8 cellular contexts compared by ENCODE assay signal in genomic region chr3:129892857-129893615, GRCh38. TPM values are rescaled to one million over a fixed set of nuclear protein-coding genes. Genes with fewer than 3 reads are reported as not detected.
DNase-seq lines count a peak whose midpoint lies in the region; ATAC-seq and TF ChIP-seq lines count a peak whose summit lies in the region.

No MANE protein-coding gene starts in this region.

- peak overlapping the region; percentile 84 for H3K27ac Mint-ChIP-seq in activated naive CD8-positive, alpha-beta T cell treated with anti-CD3 and anti-CD28 coated beads, Interleukin-2, amount 50 U/mL, for 24 hours

- in situ Hi-C loops in Caki2 (cut with HindIII; ENCODE audit: low pct_unique_long_range_greater_than_20kb, low sequenced_read_pairs), result no loop called here

- H3K9me3 ChIP-seq in SJSA1 (replicated peaks) (no peaks in the 10 kb centered on the region; the same call in 1 of the 2 replicates), right atrium auricular region (no peaks in the 10 kb centered on the region)

- peak overlapping the region; percentile 94 for H3K4me3 ChIP-seq in SJSA1
- H3K4me3 ChIP-seq in right atrium auricular region, result peak overlapping the region; percentile 72 to 87
- H3K4me3 ChIP-seq in retinal pigment epithelial cell (ENCODE audit: low read length), result peak overlapping the region; percentile 81

- ATAC-seq in GM19324 (IDR thresholded peaks at IDR 0.05; ENCODE audit: low FRiP score, unreplicated experiment) (peak; percentile 78), HG03439 (IDR thresholded peaks at IDR 0.05; ENCODE audit: unreplicated experiment) (peak; percentile 69)
- ATAC-seq in activated naive CD8-positive, alpha-beta T cell treated with anti-CD3 and anti-CD28 coated beads, Interleukin-2, amount 50 U/mL, for 24 hours, result peak; percentile 77

- TF ChIP-seq CTCF in right atrium auricular region (IDR thresholded peaks at IDR 0.05), result no peak
- TF ChIP-seq CTCF in retinal pigment epithelial cell (conservative IDR thresholded peaks at IDR 0.05; ENCODE audit: low read depth, low read length), result no peak

- H3K27me3 Mint-ChIP-seq in activated naive CD8-positive, alpha-beta T cell treated with anti-CD3 and anti-CD28 coated beads, Interleukin-2, amount 50 U/mL, for 24 hours, result no peaks in the 10 kb centered on the region

- peaks cover 3% of the 10 kb centered on the region for H3K36me3 Mint-ChIP-seq in activated naive CD8-positive, alpha-beta T cell treated with anti-CD3 and anti-CD28 coated beads, Interleukin-2, amount 50 U/mL, for 24 hours (ENCODE audit: low read depth)

- H3K36me3 ChIP-seq in SJSA1, result peaks cover 6% of the 10 kb centered on the region
- H3K36me3 ChIP-seq in right atrium auricular region, result no peaks in the 10 kb centered on the region

- H3K9me3 Mint-ChIP-seq in activated naive CD8-positive, alpha-beta T cell treated with anti-CD3 and anti-CD28 coated beads, Interleukin-2, amount 50 U/mL, for 24 hours, result no peaks in the 10 kb centered on the region

- H3K4me1 Mint-ChIP-seq in activated naive CD8-positive, alpha-beta T cell treated with anti-CD3 and anti-CD28 coated beads, Interleukin-2, amount 50 U/mL, for 24 hours, result peaks cover 48% of the 10 kb centered on the region

- DNase-seq in Caki2 (ENCODE audit: low read depth) (peak; percentile 52), SJSA1 (ENCODE audit: low read depth in 1 of 2, low spot score in 2 of 2) (peak; percentile 59 to 66), right atrium auricular region (ENCODE audit: low spot score) (peak; percentile 60), retinal pigment epithelial cell (ENCODE audit: low read depth) (no peak), LoVo (ENCODE audit: low spot score) (no peak)
- DNase-seq in activated naive CD8-positive, alpha-beta T cell treated with anti-CD3 and anti-CD28 coated beads, Interleukin-2, amount 50 U/mL, for 24 hours, result peak; percentile 71

- peaks cover 38% of the 10 kb centered on the region for H3K4me1 ChIP-seq in SJSA1 (replicated peaks)
- peaks cover 0 to 48% of the 10 kb centered on the region in 2 donors for H3K4me1 ChIP-seq in right atrium auricular region

- H3K4me3 Mint-ChIP-seq in activated naive CD8-positive, alpha-beta T cell treated with anti-CD3 and anti-CD28 coated beads, Interleukin-2, amount 50 U/mL, for 24 hours, result peak overlapping the region; percentile 87

- H3K27ac ChIP-seq in SJSA1 (peak overlapping the region; percentile 78), right atrium auricular region (peak overlapping the region; percentile 90 to 97)

- H3K27me3 ChIP-seq in SJSA1 (replicated peaks) (no peaks in the 10 kb centered on the region), right atrium auricular region (no peaks in the 10 kb centered on the region)

RNA-seq across cellular contexts. Expression of gene TMCC1, which starts 0.5 kb away (rescaled TPM):
- total RNA-seq in Caki2 (2014; rRNA removed; shearing (Covaris generic); ENCODE audit: low replicate concordance), result 5.9 and 7.0 TPM in 2 replicates
- 7.9 and 11.4 TPM in 2 replicates for total RNA-seq in SJSA1 (2014; rRNA removed; shearing (Covaris generic))
- 10 to 100 TPM; 20.0 to 21.7 TPM for total RNA-seq in right atrium auricular region

Comparison
In these comparisons a context has a peak if more than half of its experiments do, and no peak if none do; other contexts are left out.
1. DNase-seq: peak in Caki2 (single experiment), SJSA1 (2 of 2), activated naive CD8-positive, alpha-beta T cell treated with anti-CD3 and anti-CD28 coated beads, Interleukin-2, amount 50 U/mL, for 24 hours (single experiment) and right atrium auricular region (single experiment); none in retinal pigment epithelial cell (single experiment) and LoVo (single experiment).
2. Peak in every context shown above with its lines, with median percentiles within 50 percentile points of each other: ATAC-seq and H3K4me3 ChIP-seq.